Comparison of ENCODE assay signal across 25 cellular contexts in genomic region chr16:1732071-1732470, GRCh38.
"Had no signal": no experiment of that assay in that cellular context is flagged by ENCODE, and none has a peak within 500 bp of the region (broad histone marks: within the 10 kb centered on the region; RNA-seq: fewer than 3 reads in every experiment).

No MANE protein-coding gene starts in this region.

- H3K4me2 ChIP-seq: hepatocyte had no signal

- H3K27me3 Mint-ChIP-seq: memory B cell had no signal

- DNase-seq: dermis blood vessel endothelial cell; esophagus squamous epithelium; foreskin fibroblast; kidney; left cardiac atrium; left ventricle myocardium inferior; lower lobe of right lung; natural killer cell; occipital lobe; psoas muscle; retina; sigmoid colon; stimulated activated CD4-positive, alpha-beta T cell treated with anti-CD3 and anti-CD28 coated beads, Interleukin-2, amount 100 ng/mL, for 24 hours; stimulated activated CD4-positive, alpha-beta T cell treated with anti-CD3 and anti-CD28 coated beads, Interleukin-4, amount 100 ng/mL, for 4 hours; stimulated activated naive CD4-positive, alpha-beta T cell treated with Interleukin-2 at 50 U/mL for 16 hours; thyroid gland had no signal

- H3K4me1 Mint-ChIP-seq: mesothelial cell of epicardium, neural crest cell had no signal

- H3K9me3 Mint-ChIP-seq: memory B cell, mesothelial cell of epicardium, natural killer cell, neural crest cell had no signal

- H3K9me3 ChIP-seq: esophagus squamous epithelium, left ventricle myocardium inferior, lower lobe of right lung, psoas muscle, sigmoid colon, suprapubic skin, thyroid gland, upper lobe of left lung, vagina had no signal

- ATAC-seq: left cardiac atrium, lower lobe of right lung, natural killer cell had no signal

- H3K4me3 ChIP-seq: esophagus squamous epithelium, hepatocyte, left ventricle myocardium inferior, lower lobe of right lung, psoas muscle, sigmoid colon, skin epidermis, suprapubic skin, thyroid gland, upper lobe of left lung, vagina had no signal

- H3K36me3 Mint-ChIP-seq: natural killer cell had no signal

- H3K4me3 Mint-ChIP-seq: memory B cell, mesothelial cell of epicardium, natural killer cell, neural crest cell had no signal

- H2AFZ ChIP-seq: hepatocyte, parathyroid adenoma had no signal

- H3K27me3 ChIP-seq: esophagus squamous epithelium, hepatocyte, sigmoid colon, suprapubic skin, thyroid gland, upper lobe of left lung, vagina had no signal

- H3K27ac Mint-ChIP-seq: memory B cell, mesothelial cell of epicardium, natural killer cell had no signal

- H3K9ac ChIP-seq: parathyroid adenoma had no signal

- H3K4me1 ChIP-seq: esophagus squamous epithelium, left ventricle myocardium inferior, lower lobe of right lung, parathyroid adenoma, psoas muscle, sigmoid colon, thyroid gland, upper lobe of left lung, vagina had no signal

- H3K27ac ChIP-seq: esophagus squamous epithelium, hepatocyte, left ventricle myocardium inferior, lower lobe of right lung, parathyroid adenoma, psoas muscle, sigmoid colon, suprapubic skin, thyroid gland, upper lobe of left lung, vagina had no signal
